In the genomic region with DNA sequence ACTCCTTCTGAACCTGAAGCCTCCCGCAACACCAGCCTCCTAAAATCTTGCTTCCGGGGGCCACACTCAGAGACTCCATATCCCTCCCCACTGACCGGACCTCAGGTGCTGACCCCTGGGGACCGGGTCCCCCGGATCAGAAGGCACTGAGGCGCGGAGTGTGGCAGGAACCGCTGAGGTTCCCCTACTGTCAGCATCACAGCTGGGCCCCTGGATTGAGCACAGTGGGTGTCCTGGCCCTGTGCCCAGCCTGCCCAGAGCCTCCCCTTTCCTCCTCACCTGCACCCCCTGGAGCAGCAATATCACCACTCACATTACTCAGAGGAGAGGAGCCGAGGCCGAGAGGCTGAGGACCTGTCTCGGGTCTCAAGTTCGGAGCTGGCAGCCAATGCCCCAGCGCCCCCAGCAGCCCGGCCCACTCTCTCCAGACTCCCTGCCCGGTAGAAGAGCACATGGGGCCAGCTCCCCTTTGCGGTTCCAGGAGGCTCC, we compare ENCODE assay signal across 1 cellular context.
TF ChIP-seq lines count a peak whose summit lies in the region.

No MANE protein-coding gene starts in this region.

TF ChIP-seq in SK-N-SH treated with all-trans-retinoic acid at 6 μM for 48 hours, 23 proteins besides CTCF, POLR2A, EP300 and RAD21 (continued from another document):
- TF ChIP-seq TSHZ2 (CRISPR knock-in tag; IDR thresholded peaks at IDR 0.05), result no peak
- TF ChIP-seq, protein P1, sequence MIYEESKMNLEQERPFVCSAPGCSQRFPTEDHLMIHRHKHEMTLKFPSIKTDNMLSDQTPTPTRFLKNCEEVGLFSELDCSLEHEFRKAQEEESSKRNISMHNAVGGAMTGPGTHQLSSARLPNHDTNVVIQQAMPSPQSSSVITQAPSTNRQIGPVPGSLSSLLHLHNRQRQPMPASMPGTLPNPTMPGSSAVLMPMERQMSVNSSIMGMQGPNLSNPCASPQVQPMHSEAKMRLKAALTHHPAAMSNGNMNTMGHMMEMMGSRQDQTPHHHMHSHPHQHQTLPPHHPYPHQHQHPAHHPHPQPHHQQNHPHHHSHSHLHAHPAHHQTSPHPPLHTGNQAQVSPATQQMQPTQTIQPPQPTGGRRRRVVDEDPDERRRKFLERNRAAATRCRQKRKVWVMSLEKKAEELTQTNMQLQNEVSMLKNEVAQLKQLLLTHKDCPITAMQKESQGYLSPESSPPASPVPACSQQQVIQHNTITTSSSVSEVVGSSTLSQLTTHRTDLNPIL (CRISPR knock-in tag; IDR thresholded peaks at IDR 0.05; ENCODE audit: low read depth), result no peak
